ENCODE assay signal across 20 cellular contexts in the genomic region with DNA sequence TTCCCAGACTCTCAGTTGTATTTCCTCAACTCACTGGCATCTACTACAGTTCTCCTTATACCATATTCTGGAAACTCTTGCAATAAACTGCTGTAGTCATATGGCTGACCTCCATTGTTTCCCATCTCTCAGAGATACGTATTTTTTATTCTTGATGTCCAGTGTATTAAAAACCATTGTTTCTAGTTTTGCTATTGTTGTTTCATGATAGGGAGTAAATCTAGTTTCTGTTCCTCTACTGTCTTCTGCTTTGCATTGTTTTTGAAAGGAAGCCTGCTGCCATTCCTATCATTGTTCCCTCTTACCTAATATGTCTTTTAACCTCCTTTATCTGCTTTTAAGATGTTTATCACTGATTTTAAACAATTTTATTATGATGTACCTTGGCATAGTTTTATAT.
A peak's percentile ranks its signal among the peaks of the same experiment; 100 is the strongest.
DNase-seq lines count a peak whose midpoint lies in the region; ATAC-seq and TF ChIP-seq lines count a peak whose summit lies in the region.
"Had no signal": no experiment of that assay in that cellular context is flagged by ENCODE, and none has a peak within 500 bp of the region (broad histone marks: within the 10 kb centered on the region; RNA-seq: fewer than 3 reads in every experiment).

No MANE protein-coding gene starts in this region.

- no peaks in the 10 kb centered on the region for H3K9me3 ChIP-seq in CD8-positive, alpha-beta T cell (ENCODE audit: low read length)
- no peaks in the 10 kb centered on the region for H3K9me3 ChIP-seq in HAP-1
- no peaks in the 10 kb centered on the region for H3K9me3 ChIP-seq in suprapubic skin

- TF ChIP-seq CTCF in CD8-positive, alpha-beta T cell (IDR thresholded peaks at IDR 0.05) = no peak
- no peak for TF ChIP-seq CTCF in suprapubic skin (IDR thresholded peaks at IDR 0.05)

- no peaks in the 10 kb centered on the region for H3K4me1 Mint-ChIP-seq in CD8-positive, alpha-beta T cell (ENCODE audit: low read depth)
- peaks cover 11 to 14% (median 13%) of the 10 kb centered on the region in 3 donors for H3K4me1 Mint-ChIP-seq in IgD-negative memory B cell
- H3K4me1 Mint-ChIP-seq in activated T-helper 17 cell treated with anti-CD3 and anti-CD28 coated beads, Interleukin-2, amount 50 U/mL, for 72 hours = peaks cover 22% of the 10 kb centered on the region
- peaks cover 18 to 27% (median 20%) of the 10 kb centered on the region in 3 donors for H3K4me1 Mint-ChIP-seq in naive B cell

- peak overlapping the region; percentile 14 for H3K27ac Mint-ChIP-seq in CD8-positive, alpha-beta T cell
- H3K27ac Mint-ChIP-seq in IgD-negative memory B cell = peak overlapping the region in 2 of 3 donors; percentile 61 to 69
- peak overlapping the region; percentile 10 for H3K27ac Mint-ChIP-seq in activated T-helper 17 cell treated with anti-CD3 and anti-CD28 coated beads, Interleukin-2, amount 50 U/mL, for 72 hours
- H3K27ac Mint-ChIP-seq in naive B cell = peak overlapping the region in 5 of 6 donors; percentile 70 to 90 (median 81)

- no peaks in the 10 kb centered on the region for H3K27me3 Mint-ChIP-seq in CD8-positive, alpha-beta T cell (ENCODE audit: low read depth)
- H3K27me3 Mint-ChIP-seq in IgD-negative memory B cell (no peaks in the 10 kb centered on the region), naive B cell (no peaks in the 10 kb centered on the region)
- H3K27me3 Mint-ChIP-seq in activated T-helper 17 cell treated with anti-CD3 and anti-CD28 coated beads, Interleukin-2, amount 50 U/mL, for 72 hours = no peaks in the 10 kb centered on the region

- H3K9me3 Mint-ChIP-seq in CD8-positive, alpha-beta T cell = no peaks in the 10 kb centered on the region
- H3K9me3 Mint-ChIP-seq in IgD-negative memory B cell (no peaks in the 10 kb centered on the region), naive B cell (peaks cover 0 to 21% (median 3%) of the 10 kb centered on the region in 7 donors)
- H3K9me3 Mint-ChIP-seq in activated T-helper 17 cell treated with anti-CD3 and anti-CD28 coated beads, Interleukin-2, amount 50 U/mL, for 72 hours = peaks cover 3% of the 10 kb centered on the region

- no peak for DNase-seq in CD8-positive, alpha-beta T cell
- DNase-seq in naive B cell = no peak
- no peak for DNase-seq in HAP-1 (ENCODE audit: low spot score in 2 of 2)
- DNase-seq in NCI-H2227 treated with DMSO at 0.1 percent for 48 hours (lab: John Stamatoyannopoulos, UW) = no peak
- DNase-seq in suprapubic skin (ENCODE audit: low spot score in 2 of 2) = no peak
- DNase-seq: ACHN, COR-L47, DMS 273 treated with DMSO at 0.1 percent for 48 hours, DND-41, H7, MG63, NCI-H1105 treated with DMSO at 0.1 percent for 48 hours, NCI-H1694, NCI-H2081 treated with DMSO at 0.1 percent for 48 hours, SW 1271 had no signal

- whole genome bisulfite sequencing in suprapubic skin = 74% methylated on average over 1 of the region's 1 CpG

- CTCF ChIA-PET in CD8-positive, alpha-beta T cell (lab: Charles Lee) = no interaction called here

- POLR2A ChIA-PET in CD8-positive, alpha-beta T cell (lab: Charles Lee) = no interaction called here

- no peak overlapping the region for H3K27ac ChIP-seq in CD8-positive, alpha-beta T cell (ENCODE audit: low read depth, low read length)
- no peak overlapping the region for H3K27ac ChIP-seq in suprapubic skin
- H3K27ac ChIP-seq: C4-2B, HL-60, RWPE1 had no signal

- TF ChIP-seq POLR2A in suprapubic skin (IDR thresholded peaks at IDR 0.05) = no peak

- H3K36me3 ChIP-seq in CD8-positive, alpha-beta T cell (ENCODE audit: insufficient read depth, low read length) = no peaks in the 10 kb centered on the region
- H3K36me3 ChIP-seq in HAP-1 (replicated peaks) = no peaks in the 10 kb centered on the region; the same call in 1 of the 2 replicates
- H3K36me3 ChIP-seq in suprapubic skin = peaks cover 13% of the 10 kb centered on the region
- H3K36me3 ChIP-seq: MG63 had no signal

- no peak overlapping the region for H3K4me3 Mint-ChIP-seq in CD8-positive, alpha-beta T cell
- H3K4me3 Mint-ChIP-seq in IgD-negative memory B cell (peak overlapping the region in 1 of 4 donors; percentile 34), naive B cell (peak overlapping the region in 1 of 8 donors; percentile 10)
- H3K4me3 Mint-ChIP-seq in activated T-helper 17 cell treated with anti-CD3 and anti-CD28 coated beads, Interleukin-2, amount 50 U/mL, for 72 hours = no peak overlapping the region

- H3K27me3 ChIP-seq in CD8-positive, alpha-beta T cell (ENCODE audit: insufficient read depth, low read length) = no peaks in the 10 kb centered on the region
- H3K27me3 ChIP-seq in HAP-1 (ENCODE audit: low read depth) = no peaks in the 10 kb centered on the region
- H3K27me3 ChIP-seq in suprapubic skin = no peaks in the 10 kb centered on the region
- H3K27me3 ChIP-seq: MG63 had no signal

- no peak overlapping the region for H3K4me3 ChIP-seq in CD8-positive, alpha-beta T cell (ENCODE audit: low read depth, low read length)
- H3K4me3 ChIP-seq in HAP-1 = no peak overlapping the region
- H3K4me3 ChIP-seq in suprapubic skin = no peak overlapping the region
- H3K4me3 ChIP-seq: MG63 had no signal

- no peak for TF ChIP-seq EP300 in suprapubic skin (IDR thresholded peaks at IDR 0.05)

- intact Hi-C loops in CD8-positive, alpha-beta T cell (cut with DNase I, micrococcal nuclease) = no loop called here

- H3K36me3 Mint-ChIP-seq in CD8-positive, alpha-beta T cell = peaks cover 59% of the 10 kb centered on the region
- H3K36me3 Mint-ChIP-seq in IgD-negative memory B cell = peaks cover 27% of the 10 kb centered on the region
- peaks cover 53% of the 10 kb centered on the region for H3K36me3 Mint-ChIP-seq in activated T-helper 17 cell treated with anti-CD3 and anti-CD28 coated beads, Interleukin-2, amount 50 U/mL, for 72 hours (ENCODE audit: low read depth)
- H3K36me3 Mint-ChIP-seq in naive B cell = peaks cover 28 to 32% of the 10 kb centered on the region in 2 donors

- no peaks in the 10 kb centered on the region for H3K4me1 ChIP-seq in CD8-positive, alpha-beta T cell (ENCODE audit: insufficient read depth, low read length)
- H3K4me1 ChIP-seq in HAP-1 (no peaks in the 10 kb centered on the region), suprapubic skin (no peaks in the 10 kb centered on the region)

- ATAC-seq in CD8-positive, alpha-beta T cell = no peak
- no peak for ATAC-seq in activated T-helper 17 cell treated with anti-CD3 and anti-CD28 coated beads, Interleukin-2, amount 50 U/mL, for 72 hours (replicated peaks)
- peak; percentile 69 for ATAC-seq in naive B cell (ENCODE audit: low read depth in 2 of 2)

- in situ Hi-C loops in HAP-1 (cut with MboI; ENCODE audit: low sequenced_read_pairs) = no loop called here

Comparison
In these comparisons a context has a peak if more than half of its experiments do, and no peak if none do; other contexts are left out.
1. ATAC-seq: peak in naive B cell (2 of 2); none in CD8-positive, alpha-beta T cell (single experiment) and activated T-helper 17 cell treated with anti-CD3 and anti-CD28 coated beads, Interleukin-2, amount 50 U/mL, for 72 hours (single experiment).
2. H3K27ac Mint-ChIP-seq: peak in every context shown above with its lines; median percentile 81 in naive B cell; 65 in IgD-negative memory B cell; 14 in CD8-positive, alpha-beta T cell; 10 in activated T-helper 17 cell treated with anti-CD3 and anti-CD28 coated beads, Interleukin-2, amount 50 U/mL, for 72 hours.